In the genomic region with DNA sequence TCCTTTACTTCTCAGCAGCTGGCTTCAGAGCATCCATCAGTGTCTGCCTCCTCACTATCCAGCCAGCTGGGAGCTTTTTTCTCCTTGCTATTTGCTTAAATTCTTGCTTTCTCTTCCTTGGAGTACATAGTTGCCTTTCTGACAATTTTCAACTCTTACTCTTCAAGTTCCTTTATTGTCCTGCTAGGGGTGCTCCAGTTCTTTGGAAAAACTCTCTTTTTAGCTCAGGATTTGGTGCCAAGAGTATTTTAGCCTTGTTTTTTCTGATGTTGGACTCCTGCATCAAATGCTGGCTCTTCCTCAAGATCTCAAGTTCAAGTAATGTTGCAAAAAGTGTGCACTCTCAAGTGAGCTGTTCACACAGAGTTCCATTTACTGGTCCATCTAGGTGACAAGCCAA, we compare ENCODE assay signal across 12 cellular contexts.
DNase-seq lines count a peak whose midpoint lies in the region; ATAC-seq, FAIRE-seq and TF ChIP-seq lines count a peak whose summit lies in the region.
"Had no signal": no experiment of that assay in that cellular context is flagged by ENCODE, and none has a peak within 500 bp of the region (broad histone marks: within the 10 kb centered on the region; RNA-seq: fewer than 3 reads in every experiment).

No MANE protein-coding gene starts in this region.

- intact Hi-C loops in left ventricle myocardium superior (cut with micrococcal nuclease): loop anchor here (10.0 kb wide), 1 partner anchor 316 kb away; no protein-coding TSS in a partner anchor
- intact Hi-C loops in activated naive CD4-positive, alpha-beta T cell treated with anti-CD3 and anti-CD28 coated beads for 36 hours (cut with micrococcal nuclease): no loop called here

- peak; percentile 55 for TF ChIP-seq CTCF in brain microvascular endothelial cell (IDR thresholded peaks at IDR 0.05; ENCODE audit: low read depth, low read length, missing control alignments)

- DNase-seq in HT-29 (ENCODE audit: low spot score): peak; percentile 14
- peak; percentile 26 for DNase-seq in brain microvascular endothelial cell
- no peak for DNase-seq in left ventricle myocardium superior
- peak; percentile 44 for DNase-seq in smooth muscle cell of the brain vasculature (ENCODE audit: low read depth, low spot score)
- DNase-seq in activated naive CD4-positive, alpha-beta T cell treated with anti-CD3 and anti-CD28 coated beads for 36 hours: no peak
- no peak for DNase-seq in frontal cortex (ENCODE audit: low spot score in 2 of 2)
- DNase-seq in effector CD4-positive, alpha-beta T cell: no peak
- no peak for DNase-seq in amniotic stem cell (lab: John Stamatoyannopoulos, UW)
- DNase-seq: activated naive CD4-positive, alpha-beta T cell treated with Interleukin-2 at 50 U/mL for 16 hours; stimulated activated naive CD8-positive, alpha-beta T cell treated with anti-CD3 and anti-CD28 coated beads, Interleukin-15, amount 100 ng/mL, for 72 hours had no signal

- H3K9me3 Mint-ChIP-seq in activated naive CD4-positive, alpha-beta T cell treated with anti-CD3 and anti-CD28 coated beads for 36 hours: peaks cover 1% of the 10 kb centered on the region
- H3K9me3 Mint-ChIP-seq: stimulated activated naive CD8-positive, alpha-beta T cell treated with anti-CD3 and anti-CD28 coated beads, Interleukin-15, amount 100 ng/mL, for 72 hours; T-helper 1 cell treated with Interleukin-12 subunit alpha and Interleukin-12 subunit beta and Interleukin-4 antibody, amounts not matched to agents 30 μg/mL and 1 μg/mL, for 36 hours had no signal

- H3K27me3 ChIP-seq in brain microvascular endothelial cell (replicated peaks): no peaks in the 10 kb centered on the region

- no peak overlapping the region for H3K4me3 Mint-ChIP-seq in activated naive CD4-positive, alpha-beta T cell treated with anti-CD3 and anti-CD28 coated beads for 36 hours
- H3K4me3 Mint-ChIP-seq: stimulated activated naive CD8-positive, alpha-beta T cell treated with anti-CD3 and anti-CD28 coated beads, Interleukin-15, amount 100 ng/mL, for 72 hours; T-helper 1 cell treated with Interleukin-12 subunit alpha and Interleukin-12 subunit beta and Interleukin-4 antibody, amounts not matched to agents 30 μg/mL and 1 μg/mL, for 36 hours had no signal

- no peaks in the 10 kb centered on the region for H3K36me3 ChIP-seq in brain microvascular endothelial cell (replicated peaks)

- no peaks in the 10 kb centered on the region for H3K36me3 Mint-ChIP-seq in activated naive CD4-positive, alpha-beta T cell treated with anti-CD3 and anti-CD28 coated beads for 36 hours (ENCODE audit: low read depth)

- in situ Hi-C loops in brain microvascular endothelial cell (cut with HindIII; ENCODE audit: low pct_ligation_motif_present, low sequenced_read_pairs): no loop called here

- H3K4me3 ChIP-seq in brain microvascular endothelial cell (ENCODE audit: low read depth, low read length): no peak overlapping the region

- peak; percentile 67 for ATAC-seq in left ventricle myocardium superior
- ATAC-seq: stimulated activated naive CD8-positive, alpha-beta T cell treated with anti-CD3 and anti-CD28 coated beads, Interleukin-15, amount 100 ng/mL, for 72 hours had no signal

- H3K4me1 Mint-ChIP-seq in activated naive CD4-positive, alpha-beta T cell treated with anti-CD3 and anti-CD28 coated beads for 36 hours (ENCODE audit: low read depth): peaks cover 1% of the 10 kb centered on the region
- H3K4me1 Mint-ChIP-seq: stimulated activated naive CD8-positive, alpha-beta T cell treated with anti-CD3 and anti-CD28 coated beads, Interleukin-15, amount 100 ng/mL, for 72 hours had no signal

- CTCF ChIA-PET in activated naive CD4-positive, alpha-beta T cell treated with anti-CD3 and anti-CD28 coated beads for 36 hours (lab: Charles Lee): no interaction called here

- peaks cover 19% of the 10 kb centered on the region for H3K27me3 Mint-ChIP-seq in activated naive CD4-positive, alpha-beta T cell treated with anti-CD3 and anti-CD28 coated beads for 36 hours (ENCODE audit: low read depth)

- no peak overlapping the region for H3K27ac ChIP-seq in brain microvascular endothelial cell

- no peak for FAIRE-seq in frontal cortex (lab: Jason Lieb, UNC)
- FAIRE-seq: G401.6 had no signal

- no peak overlapping the region for H3K27ac Mint-ChIP-seq in activated naive CD4-positive, alpha-beta T cell treated with anti-CD3 and anti-CD28 coated beads for 36 hours
- H3K27ac Mint-ChIP-seq: stimulated activated naive CD8-positive, alpha-beta T cell treated with anti-CD3 and anti-CD28 coated beads, Interleukin-15, amount 100 ng/mL, for 72 hours; T-helper 1 cell treated with Interleukin-12 subunit alpha and Interleukin-12 subunit beta and Interleukin-4 antibody, amounts not matched to agents 30 μg/mL and 1 μg/mL, for 36 hours had no signal

Comparison
In these comparisons a context has a peak if more than half of its experiments do, and no peak if none do; other contexts are left out.
1. DNase-seq: peak in HT-29 (single experiment), brain microvascular endothelial cell (single experiment) and smooth muscle cell of the brain vasculature (single experiment); none in left ventricle myocardium superior (single experiment), activated naive CD4-positive, alpha-beta T cell treated with anti-CD3 and anti-CD28 coated beads for 36 hours (single experiment), frontal cortex (0 of 2), effector CD4-positive, alpha-beta T cell (single experiment) and amniotic stem cell (single experiment).